In the genomic region with DNA sequence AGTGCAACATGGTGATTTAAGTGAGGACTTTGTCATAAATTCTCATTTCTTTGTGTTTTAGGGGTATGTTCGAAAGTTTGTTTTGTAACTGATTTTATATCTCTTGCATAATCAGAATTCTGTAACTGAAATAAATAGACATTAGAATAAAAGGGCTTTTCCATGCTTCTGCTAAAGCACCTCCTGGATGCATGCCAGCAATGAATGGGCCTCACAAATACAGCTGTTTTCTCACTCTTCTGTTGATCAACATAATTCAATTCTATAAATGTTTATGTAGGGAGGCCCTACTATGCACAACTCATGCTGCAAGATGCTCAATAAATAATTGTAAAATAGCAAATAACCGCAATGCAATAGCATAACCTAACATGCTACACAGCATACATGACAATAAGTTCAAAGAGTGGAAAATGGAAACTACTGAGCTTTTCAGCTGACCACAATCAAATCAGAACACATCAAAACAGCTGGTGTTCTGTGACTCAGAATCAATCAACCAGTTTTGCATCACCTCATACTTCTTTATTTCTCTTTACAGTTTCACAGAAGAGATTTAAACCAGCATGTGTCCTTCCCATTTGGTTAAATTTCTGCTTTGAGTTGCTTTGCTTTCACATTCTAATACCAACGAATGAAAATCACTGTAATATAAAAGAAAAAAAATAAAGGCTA, we compare ENCODE assay signal across 22 cellular contexts. TPM values are rescaled to one million over a fixed set of nuclear protein-coding genes. Genes with fewer than 3 reads are reported as not detected.
"Had no signal": no experiment of that assay in that cellular context is flagged by ENCODE, and none has a peak within 500 bp of the region (broad histone marks: within the 10 kb centered on the region; RNA-seq: fewer than 3 reads in every experiment).

No MANE protein-coding gene starts in this region.

- ATAC-seq: activated CD8-positive, alpha-beta T cell treated with anti-CD3 and anti-CD28 coated beads, Interleukin-2, amount 10 ng/mL, durations not matched to agents 7 days and 5 days; activated T-cell treated with anti-CD3 and anti-CD28 coated beads, Interleukin-2, amount 50 U/mL, for 72 hours; mucosa of descending colon; naive thymus-derived CD4-positive, alpha-beta T cell; sciatic nerve; WTC11 had no signal

- H3K27me3 Mint-ChIP-seq: activated CD4-positive, alpha-beta T cell treated with anti-CD3 and anti-CD28 coated beads, Interleukin-2, amount 10 ng/mL, durations not matched to agents 24 days and 14 days; activated naive CD8-positive, alpha-beta T cell treated with anti-CD3 and anti-CD28 coated beads for 36 hours; naive thymus-derived CD4-positive, alpha-beta T cell; stimulated activated naive CD8-positive, alpha-beta T cell treated with anti-CD3 and anti-CD28 coated beads, Interleukin-15, Interleukin-2, amounts not matched to agents 100 ng/mL and 50 ng/mL, for 24 hours had no signal

- H3K27ac Mint-ChIP-seq: activated CD4-positive, alpha-beta T cell treated with anti-CD3 and anti-CD28 coated beads, Interleukin-2, amount 10 ng/mL, durations not matched to agents 24 days and 14 days; activated CD8-positive, alpha-beta T cell treated with anti-CD3 and anti-CD28 coated beads, Interleukin-2, amount 10 ng/mL, durations not matched to agents 7 days and 5 days; activated naive CD8-positive, alpha-beta T cell treated with anti-CD3 and anti-CD28 coated beads for 36 hours; activated T-cell treated with anti-CD3 and anti-CD28 coated beads, Interleukin-2, amount 50 U/mL, for 72 hours; naive thymus-derived CD4-positive, alpha-beta T cell; stimulated activated naive CD8-positive, alpha-beta T cell treated with anti-CD3 and anti-CD28 coated beads, Interleukin-15, Interleukin-2, amounts not matched to agents 100 ng/mL and 50 ng/mL, for 24 hours; WTC11 had no signal

- H3K9me3 Mint-ChIP-seq: activated CD4-positive, alpha-beta T cell treated with anti-CD3 and anti-CD28 coated beads, Interleukin-2, amount 10 ng/mL, durations not matched to agents 24 days and 14 days; brain; WTC11 had no signal

- H3K36me3 ChIP-seq: colonic mucosa, esophagus muscularis mucosa, left ventricle myocardium inferior, ovary, suprapubic skin had no signal

- H3K9me3 ChIP-seq: colonic mucosa, esophagus muscularis mucosa, left ventricle myocardium inferior, mucosa of descending colon, ovary, suprapubic skin had no signal

- H3K27me3 ChIP-seq: colonic mucosa, esophagus muscularis mucosa, ovary, suprapubic skin had no signal

- H3K36me3 Mint-ChIP-seq: activated naive CD8-positive, alpha-beta T cell treated with anti-CD3 and anti-CD28 coated beads for 36 hours; naive thymus-derived CD4-positive, alpha-beta T cell; WTC11 had no signal

- H3K4me3 ChIP-seq: colonic mucosa, esophagus muscularis mucosa, left ventricle myocardium inferior, mucosa of descending colon, ovary, suprapubic skin had no signal

- H3K4me3 Mint-ChIP-seq: activated CD4-positive, alpha-beta T cell treated with anti-CD3 and anti-CD28 coated beads, Interleukin-2, amount 10 ng/mL, durations not matched to agents 24 days and 14 days; activated CD8-positive, alpha-beta T cell treated with anti-CD3 and anti-CD28 coated beads, Interleukin-2, amount 10 ng/mL, durations not matched to agents 7 days and 5 days; activated naive CD8-positive, alpha-beta T cell treated with anti-CD3 and anti-CD28 coated beads for 36 hours; activated T-cell treated with anti-CD3 and anti-CD28 coated beads, Interleukin-2, amount 50 U/mL, for 72 hours; brain; naive thymus-derived CD4-positive, alpha-beta T cell; stimulated activated naive CD8-positive, alpha-beta T cell treated with anti-CD3 and anti-CD28 coated beads, Interleukin-15, Interleukin-2, amounts not matched to agents 100 ng/mL and 50 ng/mL, for 24 hours; WTC11 had no signal

- H3K4me1 ChIP-seq: colonic mucosa, esophagus muscularis mucosa, left ventricle myocardium inferior, suprapubic skin had no signal

- H3K27ac ChIP-seq: colonic mucosa, esophagus muscularis mucosa, left ventricle myocardium inferior, ovary, suprapubic skin had no signal

- DNase-seq: activated CD4-positive, alpha-beta T cell treated with anti-CD3 and anti-CD28 coated beads, Interleukin-2, amount 10 ng/mL, durations not matched to agents 24 days and 14 days; activated CD8-positive, alpha-beta memory T cell treated with anti-CD3 and anti-CD28 coated beads, Interleukin-2, amount 50 U/mL, for 48 hours; activated CD8-positive, alpha-beta T cell treated with anti-CD3 and anti-CD28 coated beads, Interleukin-2, amount 10 ng/mL, durations not matched to agents 7 days and 5 days; activated gamma-delta T cell; activated naive CD8-positive, alpha-beta T cell treated with anti-CD3 and anti-CD28 coated beads for 36 hours; activated T-cell treated with anti-CD3 and anti-CD28 coated beads, Interleukin-2, amount 50 U/mL, for 72 hours; amygdala; central memory CD4-positive, alpha-beta T cell; colonic mucosa; hippocampal formation; kidney; left ventricle myocardium inferior; mucosa of descending colon; naive thymus-derived CD4-positive, alpha-beta T cell; ovary; trophoblast cell had no signal

- H3K4me1 Mint-ChIP-seq: activated CD4-positive, alpha-beta T cell treated with anti-CD3 and anti-CD28 coated beads, Interleukin-2, amount 10 ng/mL, durations not matched to agents 24 days and 14 days; activated naive CD8-positive, alpha-beta T cell treated with anti-CD3 and anti-CD28 coated beads for 36 hours; naive thymus-derived CD4-positive, alpha-beta T cell had no signal

RNA-seq across cellular contexts. Expression of a gene that starts 11.0 kb away (rescaled TPM):
- total RNA-seq: activated CD4-positive, alpha-beta T cell treated with anti-CD3 and anti-CD28 coated beads, Interleukin-2, amount 10 ng/mL, durations not matched to agents 24 days and 14 days; activated CD8-positive, alpha-beta T cell treated with anti-CD3 and anti-CD28 coated beads, Interleukin-2, amount 10 ng/mL, durations not matched to agents 7 days and 5 days; activated naive CD8-positive, alpha-beta T cell treated with anti-CD3 and anti-CD28 coated beads for 36 hours; activated T-cell treated with anti-CD3 and anti-CD28 coated beads, Interleukin-2, amount 50 U/mL, for 72 hours; kidney; left ventricle myocardium inferior; mucosa of descending colon; naive thymus-derived CD4-positive, alpha-beta T cell had no signal
- polyA plus RNA-seq: naive thymus-derived CD4-positive, alpha-beta T cell had no signal
